Comparison of ENCODE assay signal across 26 cellular contexts in the genomic region with DNA sequence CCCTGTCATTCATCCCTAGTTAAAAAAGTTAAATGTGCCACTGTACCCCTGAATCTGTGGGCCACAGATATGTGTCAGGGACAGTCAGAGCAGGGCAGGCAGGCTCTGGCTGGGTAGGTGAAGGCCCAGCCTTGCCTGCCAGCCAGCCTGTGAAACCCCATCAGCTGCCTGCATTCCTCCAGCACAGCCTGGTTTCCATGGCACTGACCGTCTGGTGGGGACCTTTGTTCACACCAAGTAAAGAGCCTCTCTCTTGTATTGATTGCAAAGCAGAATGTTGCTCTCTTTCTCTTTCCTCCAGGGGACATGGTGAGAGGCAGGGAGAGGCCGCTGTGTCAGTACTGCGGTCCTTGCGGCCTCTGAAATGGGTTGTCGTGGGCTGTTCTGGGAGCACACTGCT. TPM values are rescaled to one million over a fixed set of nuclear protein-coding genes. Genes with fewer than 3 reads are reported as not detected.
DNase-seq lines count a peak whose midpoint lies in the region; ATAC-seq and TF ChIP-seq lines count a peak whose summit lies in the region.
"Had no signal": no experiment of that assay in that cellular context is flagged by ENCODE, and none has a peak within 500 bp of the region (broad histone marks: within the 10 kb centered on the region; RNA-seq: fewer than 3 reads in every experiment).

No MANE protein-coding gene starts in this region.

- peak; percentile 46; the same call in 1 of the 3 replicates for ATAC-seq in GM23338
- peak; percentile 34 for ATAC-seq in left lobe of liver
- ATAC-seq: activated CD8-positive, alpha-beta T cell treated with anti-CD3 and anti-CD28 coated beads for 36 hours had no signal

- no peak overlapping the region for H2AFZ ChIP-seq in GM23338

- H3K4me3 ChIP-seq in GM23338: no peak overlapping the region
- no peak overlapping the region for H3K4me3 ChIP-seq in H7 (ENCODE audit: insufficient read depth, low read depth, low read length)
- H3K4me3 ChIP-seq: BLaER1, dorsolateral prefrontal cortex, left ventricle myocardium inferior, MG63, Peyer's patch, skin epidermis, thoracic aorta, vagina had no signal

- H3K4me2 ChIP-seq in GM23338: no peak overlapping the region
- H3K4me2 ChIP-seq: BLaER1 had no signal

- no peaks in the 10 kb centered on the region for H3K79me2 ChIP-seq in GM23338 (replicated peaks; ENCODE audit: insufficient read depth)

- H3K9me3 Mint-ChIP-seq in GM23338: no peaks in the 10 kb centered on the region
- peaks cover 0 to 3% (median 0%) of the 10 kb centered on the region in 5 experiments for H3K9me3 Mint-ChIP-seq in brain
- H3K9me3 Mint-ChIP-seq in progenitor cell of endocrine pancreas (ENCODE audit: low read depth): no peaks in the 10 kb centered on the region
- H3K9me3 Mint-ChIP-seq: activated CD8-positive, alpha-beta T cell treated with anti-CD3 and anti-CD28 coated beads for 36 hours; stimulated activated naive CD8-positive, alpha-beta T cell treated with anti-CD3 and anti-CD28 coated beads, Interleukin-15, Interleukin-2, amounts not matched to agents 100 ng/mL and 50 ng/mL, for 24 hours had no signal

- no peaks in the 10 kb centered on the region for H3F3A ChIP-seq in GM23338 (replicated peaks; ENCODE audit: low read depth)

- H3K36me3 Mint-ChIP-seq in GM23338 (ENCODE audit: low read depth) (peaks cover 31% of the 10 kb centered on the region), brain (peaks cover 53% of the 10 kb centered on the region), progenitor cell of endocrine pancreas (ENCODE audit: insufficient read depth) (peaks cover 20% of the 10 kb centered on the region)

- H3K27me3 Mint-ChIP-seq in GM23338 (ENCODE audit: insufficient read depth, low read depth, poor library complexity): peaks cover 2% of the 10 kb centered on the region
- H3K27me3 Mint-ChIP-seq in brain: peaks cover 3% of the 10 kb centered on the region
- no peaks in the 10 kb centered on the region for H3K27me3 Mint-ChIP-seq in progenitor cell of endocrine pancreas
- H3K27me3 Mint-ChIP-seq: stimulated activated naive CD8-positive, alpha-beta T cell treated with anti-CD3 and anti-CD28 coated beads, Interleukin-15, Interleukin-2, amounts not matched to agents 100 ng/mL and 50 ng/mL, for 24 hours had no signal

- H3K36me3 ChIP-seq in GM23338 (ENCODE audit: insufficient read depth): peaks cover 9% of the 10 kb centered on the region; the same call in 1 of the 2 replicates
- no peaks in the 10 kb centered on the region; the same call in 1 of the 2 replicates for H3K36me3 ChIP-seq in H7 (replicated peaks; ENCODE audit: control insufficient read depth, insufficient read depth, low read length)
- H3K36me3 ChIP-seq: BLaER1, left ventricle myocardium inferior, MG63, thoracic aorta, vagina had no signal

- H3K4me1 ChIP-seq in GM23338 (ENCODE audit: insufficient read depth): no peaks in the 10 kb centered on the region
- H3K4me1 ChIP-seq: BLaER1, left ventricle myocardium inferior, Peyer's patch, vagina had no signal

- no peak for TF ChIP-seq CTCF in GM23338 (conservative IDR thresholded peaks at IDR 0.05; ENCODE audit: low read depth in 2 of 2)
- no peak for TF ChIP-seq CTCF in brain (conservative IDR thresholded peaks at IDR 0.05)
- peak; percentile 16 for TF ChIP-seq CTCF in progenitor cell of endocrine pancreas (IDR thresholded peaks at IDR 0.05; ENCODE audit: unreplicated experiment)

- H3K4me1 Mint-ChIP-seq in GM23338 (no peaks in the 10 kb centered on the region), brain (peaks cover 46% of the 10 kb centered on the region), progenitor cell of endocrine pancreas (ENCODE audit: low read depth) (peaks cover 21% of the 10 kb centered on the region)

- H3K4me3 Mint-ChIP-seq in GM23338 (no peak overlapping the region), brain (no peak overlapping the region), progenitor cell of endocrine pancreas (ENCODE audit: low read depth) (peak overlapping the region; percentile 33)
- H3K4me3 Mint-ChIP-seq: activated CD8-positive, alpha-beta T cell treated with anti-CD3 and anti-CD28 coated beads for 36 hours; stimulated activated naive CD8-positive, alpha-beta T cell treated with anti-CD3 and anti-CD28 coated beads, Interleukin-15, Interleukin-2, amounts not matched to agents 100 ng/mL and 50 ng/mL, for 24 hours had no signal

- H3K27ac Mint-ChIP-seq in GM23338 (no peak overlapping the region), brain (peak overlapping the region; percentile 62 to 90 (median 85)), progenitor cell of endocrine pancreas (peak overlapping the region; percentile 93)
- H3K27ac Mint-ChIP-seq: activated CD8-positive, alpha-beta T cell treated with anti-CD3 and anti-CD28 coated beads for 36 hours; stimulated activated naive CD8-positive, alpha-beta T cell treated with anti-CD3 and anti-CD28 coated beads, Interleukin-15, Interleukin-2, amounts not matched to agents 100 ng/mL and 50 ng/mL, for 24 hours had no signal

- no peaks in the 10 kb centered on the region for H3K9me2 ChIP-seq in GM23338 (ENCODE audit: insufficient read depth)

- DNase-seq in GM23338 (ENCODE audit: low spot score) (no peak), left lobe of liver (ENCODE audit: low spot score) (no peak), progenitor cell of endocrine pancreas (ENCODE audit: low spot score, unreplicated experiment) (peak; percentile 58), NCI-H1417 treated with DMSO at 0.1 percent for 48 hours (lab: John Stamatoyannopoulos, UW) (no peak), T1000 (lab: John Stamatoyannopoulos, UW) (no peak), H7 (no peak)
- DNase-seq: activated CD4-positive, alpha-beta T cell treated with anti-CD3 and anti-CD28 coated beads for 1 hour; activated CD8-positive, alpha-beta T cell treated with anti-CD3 and anti-CD28 coated beads for 36 hours; activated naive CD4-positive, alpha-beta T cell treated with anti-CD3 and anti-CD28 coated beads, Interleukin-2, amount 50 U/mL, for 16 hours; KG1; left ventricle myocardium inferior; MG63; NCI-H1105; NCI-H1930; NCI-H226; NCI-H526 treated with DMSO at 0.1 percent for 48 hours; Peyer's patch; SHP77 treated with DMSO at 0.1 percent for 48 hours; T-helper 2 cell had no signal

- H3K27me3 ChIP-seq in GM23338 (ENCODE audit: insufficient read depth): no peaks in the 10 kb centered on the region
- H3K27me3 ChIP-seq in H7 (ENCODE audit: control insufficient read depth, insufficient read depth, low read length): no peaks in the 10 kb centered on the region
- H3K27me3 ChIP-seq: BLaER1, MG63, Peyer's patch, vagina had no signal

- H3K27ac ChIP-seq in GM23338 (ENCODE audit: low read depth): no peak overlapping the region
- H3K27ac ChIP-seq: BLaER1, dorsolateral prefrontal cortex, left ventricle myocardium inferior, Peyer's patch, skin epidermis, thoracic aorta, vagina had no signal

- H4K20me1 ChIP-seq in GM23338 (replicated peaks; ENCODE audit: insufficient read depth): 0 out of 2 replicates have a peak, but pooled peaks cover 5% of the 10 kb centered on the region
- H4K20me1 ChIP-seq: BLaER1 had no signal

TF ChIP-seq in GM23338, 12 proteins besides CTCF, POLR2A, EP300 and RAD21 (continues in another document):
- TF ChIP-seq, protein P1, sequence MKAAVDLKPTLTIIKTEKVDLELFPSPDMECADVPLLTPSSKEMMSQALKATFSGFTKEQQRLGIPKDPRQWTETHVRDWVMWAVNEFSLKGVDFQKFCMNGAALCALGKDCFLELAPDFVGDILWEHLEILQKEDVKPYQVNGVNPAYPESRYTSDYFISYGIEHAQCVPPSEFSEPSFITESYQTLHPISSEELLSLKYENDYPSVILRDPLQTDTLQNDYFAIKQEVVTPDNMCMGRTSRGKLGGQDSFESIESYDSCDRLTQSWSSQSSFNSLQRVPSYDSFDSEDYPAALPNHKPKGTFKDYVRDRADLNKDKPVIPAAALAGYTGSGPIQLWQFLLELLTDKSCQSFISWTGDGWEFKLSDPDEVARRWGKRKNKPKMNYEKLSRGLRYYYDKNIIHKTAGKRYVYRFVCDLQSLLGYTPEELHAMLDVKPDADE (IDR thresholded peaks at IDR 0.05): no peak
- no peak for TF ChIP-seq REST (IDR thresholded peaks at IDR 0.05; ENCODE audit: unreplicated experiment)
- TF ChIP-seq CREB1 (CRISPR knock-in tag; IDR thresholded peaks at IDR 0.05; ENCODE audit: low read depth): no peak
- no peak for TF ChIP-seq JUNB (IDR thresholded peaks at IDR 0.05; ENCODE audit: unreplicated experiment)
- TF ChIP-seq NANOG (IDR thresholded peaks at IDR 0.05; ENCODE audit: borderline replicate concordance): no peak
- no peak for TF ChIP-seq POLR2AphosphoS5 (IDR thresholded peaks at IDR 0.05; ENCODE audit: low read depth)
- no peak for TF ChIP-seq ZNF114 (CRISPR knock-in tag; IDR thresholded peaks at IDR 0.05)

RNA-seq across cellular contexts. Expression of gene LIPG, which starts 11.1 kb away (rescaled TPM):
- 17.2 and 17.7 TPM in 2 replicates for total RNA-seq in GM23338 (2014; rRNA removed; shearing (Covaris generic))
- polyA plus RNA-seq in GM23338 (2016; fragmentation: Nextera tagmentation; extraction: Ambion mirVana) (3.3 and 4.9 TPM in 2 replicates), brain (ENCODE audit: insufficient read depth, low read depth, low replicate concordance) (0.44 TPM)
- total RNA-seq in left lobe of liver (89.4 TPM), progenitor cell of endocrine pancreas (34.1 and 34.4 TPM in 2 replicates)
- 5.5 and 7.2 TPM in 2 replicates for total RNA-seq in H7 (2014; rRNA removed; shearing (Covaris generic))
- total RNA-seq: left ventricle myocardium inferior had no signal
